In the genomic region with DNA sequence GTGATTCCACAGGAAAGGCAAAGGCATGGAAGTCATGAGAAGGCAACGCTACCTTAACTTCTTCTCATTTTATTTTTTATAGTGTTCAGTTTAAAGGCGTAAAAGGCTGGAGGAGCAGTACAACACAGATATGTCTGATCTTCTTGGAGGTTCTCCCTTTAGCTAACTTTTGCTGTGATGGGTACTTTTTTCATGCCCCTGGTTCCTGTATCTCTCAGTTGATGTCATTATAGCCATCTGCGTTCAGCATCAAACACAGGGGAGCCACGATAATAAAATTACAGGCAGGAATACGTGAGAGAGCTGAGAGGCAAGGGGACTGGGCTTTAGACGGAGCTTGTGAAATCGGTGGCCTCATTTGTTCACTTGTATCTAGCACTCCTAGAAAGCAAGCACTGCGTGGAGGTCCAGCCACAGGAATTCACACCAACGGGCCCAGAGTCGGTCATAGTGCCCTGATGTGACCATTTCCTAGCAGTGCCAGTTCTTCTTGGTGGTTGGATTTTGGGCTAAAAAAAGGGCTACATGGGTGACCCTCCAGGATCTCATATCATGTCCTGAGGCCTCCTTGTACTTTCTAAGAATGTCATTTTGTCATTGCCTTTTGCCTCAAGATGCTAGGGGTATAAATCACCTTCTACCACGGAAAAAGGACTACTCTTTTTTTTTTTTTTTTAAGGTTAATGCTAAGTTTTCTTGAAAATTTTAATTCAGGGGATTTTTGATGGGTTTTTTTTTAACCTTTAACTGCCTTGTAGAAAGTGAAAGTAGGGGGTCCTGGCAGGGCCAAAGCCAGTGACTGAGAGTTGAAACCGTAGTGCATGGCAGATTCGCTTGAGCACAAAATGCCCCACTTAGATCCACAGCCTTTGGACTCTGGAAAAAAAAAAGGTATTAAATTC, we compare ENCODE assay signal across 10 cellular contexts.
DNase-seq lines count a peak whose midpoint lies in the region; ATAC-seq and TF ChIP-seq lines count a peak whose summit lies in the region.
"Had no signal": no experiment of that assay in that cellular context is flagged by ENCODE, and none has a peak within 500 bp of the region (broad histone marks: within the 10 kb centered on the region; RNA-seq: fewer than 3 reads in every experiment).

No MANE protein-coding gene starts in this region.

- H3K27ac Mint-ChIP-seq in IgD-negative memory B cell (peak overlapping the region; percentile 71 to 93 (median 72)), MCF 10A (ENCODE audit: low read depth, unreplicated experiment) (no peak overlapping the region)
- H3K27ac Mint-ChIP-seq in naive thymus-derived CD4-positive, alpha-beta T cell: peak overlapping the region; percentile 81 to 94 (median 87)

- H3K36me3 Mint-ChIP-seq in IgD-negative memory B cell (no peaks in the 10 kb centered on the region), MCF 10A (ENCODE audit: insufficient read depth, unreplicated experiment) (no peaks in the 10 kb centered on the region)
- H3K36me3 Mint-ChIP-seq in naive thymus-derived CD4-positive, alpha-beta T cell: peaks cover 5 to 60% (median 25%) of the 10 kb centered on the region in 5 donors

- no peak overlapping the region for H3K4me2 ChIP-seq in OCI-LY7 (ENCODE audit: low read length)
- no peak overlapping the region for H3K4me2 ChIP-seq in PC-9

- H3K27ac ChIP-seq in naive thymus-derived CD4-positive, alpha-beta T cell (ENCODE audit: low read depth, low read length): peak overlapping the region; percentile 70
- H3K27ac ChIP-seq in OCI-LY7 (ENCODE audit: low read depth, low read length, poor library complexity, severe bottlenecking): no peak overlapping the region
- no peak overlapping the region for H3K27ac ChIP-seq in PC-9
- H3K27ac ChIP-seq: ascending aorta had no signal

- H3F3A ChIP-seq in PC-9 (ENCODE audit: insufficient read depth, low read depth): no peaks in the 10 kb centered on the region

- H3K79me2 ChIP-seq in OCI-LY7 (ENCODE audit: insufficient read depth, low read depth, low read length) (no peaks in the 10 kb centered on the region), PC-9 (ENCODE audit: low read depth) (no peaks in the 10 kb centered on the region)

- intact Hi-C loops in naive thymus-derived CD4-positive, alpha-beta T cell (cut with micrococcal nuclease): loop anchor here (1.0 to 2.0 kb wide), 5 partner anchors 9 to 96 kb away; no protein-coding TSS in a partner anchor
- intact Hi-C loops in MCF 10A (cut with micrococcal nuclease) (no loop called here), OCI-LY7 (cut with micrococcal nuclease; ENCODE audit: unreplicated experiment) (no loop called here), PC-9 (cut with micrococcal nuclease; ENCODE audit: unreplicated experiment) (no loop called here)

- H3K9me3 Mint-ChIP-seq in IgD-negative memory B cell (no peaks in the 10 kb centered on the region), MCF 10A (ENCODE audit: unreplicated experiment) (no peaks in the 10 kb centered on the region)
- H3K9me3 Mint-ChIP-seq in naive thymus-derived CD4-positive, alpha-beta T cell: peaks cover 0 to 2% (median 0%) of the 10 kb centered on the region in 11 donors

- peaks cover 77 to 95% of the 10 kb centered on the region in 2 donors for H3K4me1 ChIP-seq in naive thymus-derived CD4-positive, alpha-beta T cell (ENCODE audit: control insufficient read depth in 2 of 2, insufficient read depth in 2 of 2, low read length in 2 of 2)
- no peaks in the 10 kb centered on the region for H3K4me1 ChIP-seq in OCI-LY7 (ENCODE audit: insufficient read depth, low read length, poor library complexity, severe bottlenecking)
- no peaks in the 10 kb centered on the region for H3K4me1 ChIP-seq in PC-9 (replicated peaks; ENCODE audit: insufficient read depth)
- H3K4me1 ChIP-seq: ascending aorta had no signal

- H3K4me1 Mint-ChIP-seq in IgD-negative memory B cell (peaks cover 60 to 79% (median 73%) of the 10 kb centered on the region in 3 donors), MCF 10A (ENCODE audit: insufficient read depth, unreplicated experiment) (no peaks in the 10 kb centered on the region)
- peaks cover 75 to 100% (median 98%) of the 10 kb centered on the region in 7 donors for H3K4me1 Mint-ChIP-seq in naive thymus-derived CD4-positive, alpha-beta T cell

- DNase-seq in naive thymus-derived CD4-positive, alpha-beta T cell: peak in 6 of 9 donors; percentile 12 to 54 (median 24)
- DNase-seq in MCF 10A (ENCODE audit: unreplicated experiment): no peak
- DNase-seq in OCI-LY7 (ENCODE audit: low spot score): no peak
- no peak for DNase-seq in PC-9
- DNase-seq in NCI-H2227 (lab: John Stamatoyannopoulos, UW; ENCODE audit: unreplicated experiment): no peak

- no peaks in the 10 kb centered on the region for H3K9me3 ChIP-seq in naive thymus-derived CD4-positive, alpha-beta T cell (ENCODE audit: control insufficient read depth in 2 of 3, low read length in 3 of 3)
- H3K9me3 ChIP-seq in OCI-LY7 (ENCODE audit: low read length) (no peaks in the 10 kb centered on the region), PC-9 (ENCODE audit: insufficient read depth, low read depth) (no peaks in the 10 kb centered on the region)
- H3K9me3 ChIP-seq: ascending aorta had no signal

- H4K20me1 ChIP-seq in OCI-LY7 (ENCODE audit: insufficient read depth, low read length) (no peaks in the 10 kb centered on the region), PC-9 (ENCODE audit: insufficient read depth) (no peaks in the 10 kb centered on the region)

- H3K27me3 ChIP-seq in naive thymus-derived CD4-positive, alpha-beta T cell (ENCODE audit: control insufficient read depth in 2 of 2, insufficient read depth in 2 of 2, low read length in 2 of 2): no peaks in the 10 kb centered on the region
- peaks cover 43% of the 10 kb centered on the region; the same call in 1 of the 2 replicates for H3K27me3 ChIP-seq in PC-9 (ENCODE audit: insufficient read depth, low read depth)
- H3K27me3 ChIP-seq: ascending aorta had no signal

- no peak for TF ChIP-seq CTCF in MCF 10A (IDR thresholded peaks at IDR 0.05; ENCODE audit: unreplicated experiment)
- TF ChIP-seq CTCF in OCI-LY7 (conservative IDR thresholded peaks at IDR 0.05; ENCODE audit: low read length): no peak
- no peak for TF ChIP-seq CTCF in PC-9 (conservative IDR thresholded peaks at IDR 0.05)

- CTCF ChIA-PET in naive thymus-derived CD4-positive, alpha-beta T cell (lab: Charles Lee): interaction anchor here (0.7 kb wide), 1 partner anchor 27 kb away, joined by 4 read pairs; no protein-coding TSS in a partner anchor
- CTCF ChIA-PET in MCF 10A (lab: Yijun Ruan, JAX) (no interaction called here), OCI-LY7 (lab: Charles Lee; ENCODE audit: unreplicated experiment) (no interaction called here), PC-9 (lab: Charles Lee) (no interaction called here)

- POLR2A ChIA-PET in naive thymus-derived CD4-positive, alpha-beta T cell (lab: Charles Lee): interaction anchor here (0.5 to 2.7 kb wide), 6 partner anchors 18 to 153 kb away, joined by 3 to 6 read pairs (median 3); no protein-coding TSS in a partner anchor
- POLR2A ChIA-PET in MCF 10A (lab: Yijun Ruan, JAX) (no interaction called here), OCI-LY7 (lab: Charles Lee) (no interaction called here), PC-9 (lab: Charles Lee; ENCODE audit: unreplicated experiment) (no interaction called here)

- BruUV-seq in MCF 10A (replicated peaks; lab: Mats Ljungman, UMichigan) (no TSS peak), OCI-LY7 (replicated peaks; lab: Mats Ljungman, UMichigan) (no TSS peak), PC-9 (replicated peaks; lab: Mats Ljungman, UMichigan) (no TSS peak)

- H3K36me3 ChIP-seq in naive thymus-derived CD4-positive, alpha-beta T cell (ENCODE audit: control insufficient read depth in 2 of 3, insufficient read depth in 3 of 3, low read length in 3 of 3): peaks cover 7 to 54% (median 14%) of the 10 kb centered on the region in 3 experiments
- H3K36me3 ChIP-seq in OCI-LY7 (ENCODE audit: insufficient read depth, low read length): no peaks in the 10 kb centered on the region
- no peaks in the 10 kb centered on the region for H3K36me3 ChIP-seq in PC-9 (ENCODE audit: low read depth)
- H3K36me3 ChIP-seq: ascending aorta had no signal

- peak overlapping the region; percentile 39 for H3K4me3 ChIP-seq in naive thymus-derived CD4-positive, alpha-beta T cell (ENCODE audit: low read length)
- H3K4me3 ChIP-seq in OCI-LY7 (ENCODE audit: low read depth, low read length, poor library complexity, severe bottlenecking) (no peak overlapping the region), PC-9 (no peak overlapping the region)
- H3K4me3 ChIP-seq: ascending aorta had no signal

- H2AFZ ChIP-seq in OCI-LY7 (ENCODE audit: low read length) (no peak overlapping the region), PC-9 (no peak overlapping the region)

- H3K27me3 Mint-ChIP-seq in IgD-negative memory B cell: no peaks in the 10 kb centered on the region
- H3K27me3 Mint-ChIP-seq in naive thymus-derived CD4-positive, alpha-beta T cell: no peaks in the 10 kb centered on the region
- H3K27me3 Mint-ChIP-seq in MCF 10A (ENCODE audit: insufficient read depth, unreplicated experiment): no peaks in the 10 kb centered on the region

- peak overlapping the region; percentile 55 to 90 (median 70) for H3K4me3 Mint-ChIP-seq in IgD-negative memory B cell
- peak overlapping the region; percentile 73 to 89 (median 82) for H3K4me3 Mint-ChIP-seq in naive thymus-derived CD4-positive, alpha-beta T cell
- H3K4me3 Mint-ChIP-seq in MCF 10A (ENCODE audit: unreplicated experiment): no peak overlapping the region

- ATAC-seq in GM18517 (IDR thresholded peaks at IDR 0.05; ENCODE audit: unreplicated experiment) (peak; percentile 70), GM21529 (IDR thresholded peaks at IDR 0.05; ENCODE audit: unreplicated experiment) (peak; percentile 58)
- peak; percentile 40 for ATAC-seq in naive thymus-derived CD4-positive, alpha-beta T cell
- ATAC-seq: Panc1 had no signal

- no peaks in the 10 kb centered on the region for H3K9me2 ChIP-seq in OCI-LY7 (ENCODE audit: insufficient read depth, low read length)
- no peaks in the 10 kb centered on the region for H3K9me2 ChIP-seq in PC-9 (ENCODE audit: insufficient read depth)

Comparison
In these comparisons a context has a peak if more than half of its experiments do, and no peak if none do; other contexts are left out.
1. DNase-seq: peak in naive thymus-derived CD4-positive, alpha-beta T cell (6 of 9); none in MCF 10A (single experiment), OCI-LY7 (single experiment), PC-9 (0 of 2) and NCI-H2227 (single experiment).
2. intact Hi-C loops: an anchor here in naive thymus-derived CD4-positive, alpha-beta T cell (1.0 to 2.0 kb wide); none called in MCF 10A, OCI-LY7 and PC-9.
3. Peak in every context shown above with its lines, with median percentiles within 50 percentile points of each other: ATAC-seq.